1 cellular context compared by ENCODE assay signal in genomic region chr4:121822047-121822446, GRCh38.
TF ChIP-seq lines count a peak whose summit lies in the region.

No MANE protein-coding gene starts in this region.

TF ChIP-seq in K562, 482 proteins besides CTCF, POLR2A, EP300 and RAD21:
- TF ChIP-seq GATAD2B (IDR thresholded peaks at IDR 0.05; ENCODE audit: borderline replicate concordance) (0 out of 2 replicates have a peak, but pooled peaks have one; percentile 13), RBFOX2 (IDR thresholded peaks at IDR 0.05; ENCODE audit: low read depth, low read length) (peak; percentile 60), MED1 (CRISPR knock-in tag; IDR thresholded peaks at IDR 0.05; ENCODE audit: borderline replicate concordance) (no peak)
